ENCODE assay signal across 7 cellular contexts in genomic region chr5:142322747-142323479, GRCh38. TPM values are rescaled to one million over a fixed set of nuclear protein-coding genes. Genes with fewer than 3 reads are reported as not detected.
DNase-seq lines count a peak whose midpoint lies in the region; ATAC-seq and TF ChIP-seq lines count a peak whose summit lies in the region.

No MANE protein-coding gene starts in this region.

- peak overlapping the region; percentile 94 for H3K9ac ChIP-seq in HUES64 (ENCODE audit: low read depth, low read length)
- peak overlapping the region; percentile 83 for H3K9ac ChIP-seq in iPS-15b (ENCODE audit: low read depth, low read length)

- no peak overlapping the region for H3K27ac ChIP-seq in HUES64 (ENCODE audit: low read depth, low read length)
- H3K27ac ChIP-seq in suprapubic skin, result peak overlapping the region; percentile 77
- no peak overlapping the region for H3K27ac ChIP-seq in foreskin keratinocyte

- ATAC-seq in foreskin keratinocyte, result no peak

- H3K9me3 ChIP-seq in HUES64 (ENCODE audit: insufficient read depth, low read depth, low read length) (no peaks in the 10 kb centered on the region), iPS-15b (ENCODE audit: control insufficient read depth, insufficient read depth, low read length) (no peaks in the 10 kb centered on the region), suprapubic skin (no peaks in the 10 kb centered on the region)

- DNase-seq in astrocyte of the cerebellum (ENCODE audit: low read depth) (no peak), suprapubic skin (ENCODE audit: low spot score in 2 of 2) (no peak), foreskin keratinocyte (no peak), NCI-H524 (lab: John Stamatoyannopoulos, UW) (no peak), hypothalamus (lab: John Stamatoyannopoulos, UW) (no peak)

- in situ Hi-C loops in astrocyte of the cerebellum (cut with HindIII; ENCODE audit: low sequenced_read_pairs), result loop anchor here (25.0 kb wide), 1 partner anchor 214 kb away; no protein-coding TSS in a partner anchor

- TF ChIP-seq POLR2A in suprapubic skin (IDR thresholded peaks at IDR 0.05), result no peak

- H3K4me3 ChIP-seq in HUES64 (ENCODE audit: low read length), result peak overlapping the region; percentile 95
- peak overlapping the region; percentile 78 for H3K4me3 ChIP-seq in astrocyte of the cerebellum (ENCODE audit: low read depth, low read length)
- peak overlapping the region; percentile 88 for H3K4me3 ChIP-seq in iPS-15b (ENCODE audit: low read depth, low read length)
- peak overlapping the region; percentile 65 for H3K4me3 ChIP-seq in suprapubic skin

- H3K36me3 ChIP-seq in HUES64 (ENCODE audit: insufficient read depth, low read length) (peaks cover 43% of the 10 kb centered on the region), iPS-15b (ENCODE audit: control insufficient read depth, insufficient read depth, low read length) (peaks cover 11% of the 10 kb centered on the region), suprapubic skin (no peaks in the 10 kb centered on the region)

- WGBS in HUES64, result 11% methylated on average over 14 of the region's 15 CpGs
- WGBS in suprapubic skin, result 49% methylated on average over 15 of the region's 15 CpGs

- peaks cover 57% of the 10 kb centered on the region for H3K4me1 ChIP-seq in HUES64 (ENCODE audit: insufficient read depth, low read length)
- H3K4me1 ChIP-seq in iPS-15b (ENCODE audit: control insufficient read depth, insufficient read depth, low read length), result peaks cover 42% of the 10 kb centered on the region
- H3K4me1 ChIP-seq in suprapubic skin, result peaks cover 46% of the 10 kb centered on the region
- peaks cover 39% of the 10 kb centered on the region for H3K4me1 ChIP-seq in foreskin keratinocyte

- TF ChIP-seq CTCF in astrocyte of the cerebellum (IDR thresholded peaks at IDR 0.05; ENCODE audit: low read depth, low read length, missing control alignments) (no peak), suprapubic skin (IDR thresholded peaks at IDR 0.05) (no peak), foreskin keratinocyte (conservative IDR thresholded peaks at IDR 0.05) (no peak)

- no peak for TF ChIP-seq EP300 in suprapubic skin (IDR thresholded peaks at IDR 0.05)

- H3K27me3 ChIP-seq in HUES64 (ENCODE audit: insufficient read depth, low read length), result no peaks in the 10 kb centered on the region; the same call in 1 of the 2 replicates
- H3K27me3 ChIP-seq in iPS-15b (ENCODE audit: control insufficient read depth, insufficient read depth, low read length), result peaks cover 5% of the 10 kb centered on the region
- H3K27me3 ChIP-seq in suprapubic skin, result peaks cover 18% of the 10 kb centered on the region
- H3K27me3 ChIP-seq in foreskin keratinocyte, result no peaks in the 10 kb centered on the region

RNA-seq across cellular contexts. Expression of gene SPRY4, which starts 1.9 kb away (rescaled TPM):
- polyA plus RNA-seq in HUES64 (2013, experiment 1 of 2), result 64.4 TPM
- polyA plus RNA-seq in HUES64 (2013, experiment 2 of 2), result 80.8 TPM
- total RNA-seq in suprapubic skin, result 1 to 10 TPM; 4.2 to 7.9 (median 4.9) TPM
- 25.6 and 31.6 TPM in 2 replicates for total RNA-seq in foreskin keratinocyte
- 8.3 and 8.9 TPM in 2 replicates for polyA plus RNA-seq in foreskin keratinocyte
